Comparison of ENCODE assay signal across 9 cellular contexts in the genomic region with DNA sequence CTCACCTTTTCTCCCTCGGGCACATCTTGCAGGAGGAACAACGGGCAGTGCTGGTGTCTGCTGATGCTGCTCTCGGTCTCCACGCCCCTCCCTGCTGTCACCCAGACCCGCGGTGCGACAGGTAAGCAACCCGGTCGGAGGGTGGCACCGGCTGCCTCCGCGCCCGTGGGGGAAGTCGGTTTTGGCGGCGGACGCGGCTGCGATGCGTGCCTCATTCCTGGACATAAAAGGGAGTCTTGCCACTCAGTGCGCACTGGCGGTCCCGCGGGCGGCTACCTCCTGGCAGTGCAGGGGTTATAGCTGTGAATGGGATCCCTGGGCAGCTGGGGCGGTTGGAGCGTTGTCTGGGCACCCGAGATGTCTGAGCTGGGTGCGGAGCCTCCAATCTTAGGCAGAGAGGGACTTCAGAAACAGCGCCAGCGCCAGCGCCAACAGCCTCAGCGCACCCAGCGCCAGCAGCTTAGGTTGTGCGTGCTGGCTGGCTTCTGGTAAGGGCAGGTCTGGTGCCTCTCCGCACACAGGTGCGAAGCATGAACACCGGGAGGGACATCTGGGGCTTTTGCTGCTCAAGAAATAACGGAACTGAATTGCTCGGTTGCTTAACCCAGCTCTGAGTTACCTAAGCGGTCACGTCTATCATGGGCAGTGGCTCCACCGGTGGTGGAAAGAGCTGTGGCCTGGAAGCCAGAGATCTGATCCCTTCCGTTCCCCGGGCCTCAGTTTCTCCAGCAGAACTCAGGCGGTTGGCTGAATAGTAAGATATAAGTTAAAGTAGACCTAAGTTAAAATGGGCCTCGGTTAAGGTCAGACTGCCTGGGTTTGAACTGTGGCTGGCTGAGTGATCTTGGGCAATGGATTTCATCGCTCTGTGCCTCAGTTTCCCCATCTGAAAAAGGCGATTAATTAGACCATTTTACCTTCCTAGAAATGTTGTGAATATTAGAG. TPM values are rescaled to one million over a fixed set of nuclear protein-coding genes. Genes with fewer than 3 reads are reported as not detected.
DNase-seq lines count a peak whose midpoint lies in the region; ATAC-seq and TF ChIP-seq lines count a peak whose summit lies in the region.
"Had no signal": no experiment of that assay in that cellular context is flagged by ENCODE, and none has a peak within 500 bp of the region (broad histone marks: within the 10 kb centered on the region; RNA-seq: fewer than 3 reads in every experiment).

No MANE protein-coding gene starts in this region.

- H3K4me3 ChIP-seq in hepatocyte, result peak overlapping the region; percentile 39
- H3K4me3 ChIP-seq: BLaER1 treated with 17β-estradiol and CSF1 and Interleukin-3, amounts not matched to agents 10 nM and 100 nM had no signal

- no peaks in the 10 kb centered on the region for H3K9me3 Mint-ChIP-seq in activated CD8-positive, alpha-beta T cell treated with anti-CD3 and anti-CD28 coated beads for 36 hours

- CTCF ChIA-PET in activated CD8-positive, alpha-beta T cell treated with anti-CD3 and anti-CD28 coated beads for 36 hours (lab: Charles Lee), result interaction anchor here (1.6 to 1.8 kb wide), 2 partner anchors 31 to 96 kb away, joined by 4 to 5 read pairs; no protein-coding TSS in a partner anchor

- WGBS in hepatocyte (ENCODE audit: low lambda C conversion rate, missing lambda C conversion rate), result 13% methylated on average over 49 of the region's 49 CpGs

- H3K79me2 ChIP-seq in hepatocyte, result peaks cover 10% of the 10 kb centered on the region

- peak overlapping the region; percentile 93 for H3K4me2 ChIP-seq in hepatocyte
- H3K4me2 ChIP-seq: BLaER1 treated with 17β-estradiol and CSF1 and Interleukin-3, amounts not matched to agents 10 nM and 100 nM had no signal

- no peak for ATAC-seq in activated CD8-positive, alpha-beta T cell treated with anti-CD3 and anti-CD28 coated beads for 36 hours
- ATAC-seq in GM21528 (IDR thresholded peaks at IDR 0.05; ENCODE audit: low FRiP score, unreplicated experiment), result no peak
- no peak for ATAC-seq in HG03135 (IDR thresholded peaks at IDR 0.05; ENCODE audit: unreplicated experiment)
- ATAC-seq in GM18505 (IDR thresholded peaks at IDR 0.05; ENCODE audit: unreplicated experiment), result no peak

- H3K27me3 ChIP-seq in hepatocyte, result peaks cover 51% of the 10 kb centered on the region

- DNase-seq in NCI-H1417 (lab: John Stamatoyannopoulos, UW) (peak in 2 of 3 experiments; percentile 75 to 76), NCI-H1417 treated with DMSO at 0.1 percent for 48 hours (lab: John Stamatoyannopoulos, UW) (no peak), hepatocyte (ENCODE audit: low spot score) (no peak)
- no peak for DNase-seq in activated CD8-positive, alpha-beta T cell treated with anti-CD3 and anti-CD28 coated beads for 36 hours
- peak; percentile 25 for DNase-seq in stimulated activated CD8-positive, alpha-beta memory T cell treated with anti-CD3 and anti-CD28 coated beads, Interleukin-4, amount 100 ng/mL, for 48 hours

- H3K9me3 ChIP-seq in hepatocyte (ENCODE audit: low read depth), result no peaks in the 10 kb centered on the region

- peak overlapping the region; percentile 40 for H3K27ac ChIP-seq in hepatocyte
- H3K27ac ChIP-seq: BLaER1 treated with 17β-estradiol and CSF1 and Interleukin-3, amounts not matched to agents 10 nM and 100 nM had no signal

- no peaks in the 10 kb centered on the region for H4K20me1 ChIP-seq in hepatocyte (ENCODE audit: insufficient read depth, poor library complexity, severe bottlenecking)
- H4K20me1 ChIP-seq: BLaER1 treated with 17β-estradiol and CSF1 and Interleukin-3, amounts not matched to agents 10 nM and 100 nM had no signal

- TF ChIP-seq CTCF in activated CD8-positive, alpha-beta T cell treated with anti-CD3 and anti-CD28 coated beads for 36 hours (IDR thresholded peaks at IDR 0.05), result no peak
- no peak for TF ChIP-seq CTCF in hepatocyte (IDR thresholded peaks at IDR 0.05; ENCODE audit: poor library complexity)

- no peaks in the 10 kb centered on the region for H3K36me3 ChIP-seq in hepatocyte (replicated peaks; ENCODE audit: insufficient read depth, low read depth)
- H3K36me3 ChIP-seq: BLaER1 treated with 17β-estradiol and CSF1 and Interleukin-3, amounts not matched to agents 10 nM and 100 nM had no signal

- no peak for TF ChIP-seq POLR2A in GM18505 (IDR thresholded peaks at IDR 0.05; ENCODE audit: borderline replicate concordance, extremely low read depth, insufficient read depth, insufficient read length)

- no peak overlapping the region for H3K27ac Mint-ChIP-seq in activated CD8-positive, alpha-beta T cell treated with anti-CD3 and anti-CD28 coated beads for 36 hours

- H3K36me3 Mint-ChIP-seq in activated CD8-positive, alpha-beta T cell treated with anti-CD3 and anti-CD28 coated beads for 36 hours (ENCODE audit: low read depth), result no peaks in the 10 kb centered on the region

- peak overlapping the region; percentile 32 for H3K4me3 Mint-ChIP-seq in activated CD8-positive, alpha-beta T cell treated with anti-CD3 and anti-CD28 coated beads for 36 hours

- H3K9me2 ChIP-seq in hepatocyte (replicated peaks; ENCODE audit: insufficient read depth), result no peaks in the 10 kb centered on the region

- no peaks in the 10 kb centered on the region for H3K4me1 ChIP-seq in hepatocyte (ENCODE audit: insufficient read depth)

- H3K27me3 Mint-ChIP-seq in activated CD8-positive, alpha-beta T cell treated with anti-CD3 and anti-CD28 coated beads for 36 hours, result peaks cover 47% of the 10 kb centered on the region

- peaks cover 11% of the 10 kb centered on the region for H3K4me1 Mint-ChIP-seq in activated CD8-positive, alpha-beta T cell treated with anti-CD3 and anti-CD28 coated beads for 36 hours (ENCODE audit: low read depth)

- intact Hi-C loops in activated CD8-positive, alpha-beta T cell treated with anti-CD3 and anti-CD28 coated beads for 36 hours (cut with micrococcal nuclease), result no loop called here

- POLR2A ChIA-PET in activated CD8-positive, alpha-beta T cell treated with anti-CD3 and anti-CD28 coated beads for 36 hours (lab: Charles Lee), result no interaction called here

- peak overlapping the region; percentile 49 for H2AFZ ChIP-seq in hepatocyte

RNA-seq across cellular contexts. Expression of gene COL15A1, which starts 0.7 kb away (rescaled TPM):
- under 1 TPM in 1 of 2 experiments, not detected in 1; 0.07 TPM for total RNA-seq in activated CD8-positive, alpha-beta T cell treated with anti-CD3 and anti-CD28 coated beads for 36 hours
- 105 and 106 TPM in 2 replicates for total RNA-seq in hepatocyte
- polyA plus RNA-seq in hepatocyte, result 87.2 and 97.6 TPM in 2 replicates

Comparison
In these comparisons a context has a peak if more than half of its experiments do, and no peak if none do; other contexts are left out.
1. DNase-seq: peak in NCI-H1417 (2 of 3) and stimulated activated CD8-positive, alpha-beta memory T cell treated with anti-CD3 and anti-CD28 coated beads, Interleukin-4, amount 100 ng/mL, for 48 hours (single experiment); none in NCI-H1417 treated with DMSO at 0.1 percent for 48 hours (single experiment), activated CD8-positive, alpha-beta T cell treated with anti-CD3 and anti-CD28 coated beads for 36 hours (single experiment) and hepatocyte (single experiment).
2. RNA of gene COL15A1, which starts 0.7 kb away (total RNA-seq): 105 to 106 TPM in hepatocyte; 0.07 TPM in activated CD8-positive, alpha-beta T cell treated with anti-CD3 and anti-CD28 coated beads for 36 hours; every median in the first group is over 10 times any median in the second.